ENCODE assay signal across 1 cellular context in the genomic region with DNA sequence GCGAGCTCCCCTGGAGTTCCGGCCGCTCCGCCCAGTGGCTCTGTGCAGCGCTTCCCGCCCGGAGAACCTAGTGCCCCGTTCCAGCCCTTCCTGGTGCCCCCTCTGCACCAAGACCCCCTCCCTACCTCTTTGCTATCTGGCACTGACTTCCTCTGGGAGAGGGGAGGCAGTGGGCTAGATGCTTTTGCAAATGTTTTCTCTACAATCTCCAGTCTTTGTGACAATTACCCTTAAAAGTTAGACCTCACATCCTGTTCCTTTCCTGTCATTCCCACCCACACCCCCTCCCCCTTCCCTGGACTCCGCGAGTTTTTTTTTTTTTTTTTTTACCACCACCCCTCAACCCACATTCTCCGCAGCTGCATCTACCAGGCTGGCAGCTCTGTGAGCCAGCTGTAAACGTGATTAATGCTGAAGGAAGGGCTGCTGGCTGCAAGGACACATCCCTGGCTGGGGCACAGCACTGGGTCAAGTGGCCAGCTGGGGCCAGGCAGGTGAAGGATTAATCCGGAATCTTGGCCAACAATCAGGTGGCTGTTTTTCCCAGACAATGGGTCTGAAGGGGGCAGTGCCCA.
TF ChIP-seq lines count a peak whose summit lies in the region.

No MANE protein-coding gene starts in this region.

TF ChIP-seq in HepG2, 621 proteins besides CTCF, POLR2A, EP300 and RAD21 (continued from another document):
- TF ChIP-seq, protein P1, sequence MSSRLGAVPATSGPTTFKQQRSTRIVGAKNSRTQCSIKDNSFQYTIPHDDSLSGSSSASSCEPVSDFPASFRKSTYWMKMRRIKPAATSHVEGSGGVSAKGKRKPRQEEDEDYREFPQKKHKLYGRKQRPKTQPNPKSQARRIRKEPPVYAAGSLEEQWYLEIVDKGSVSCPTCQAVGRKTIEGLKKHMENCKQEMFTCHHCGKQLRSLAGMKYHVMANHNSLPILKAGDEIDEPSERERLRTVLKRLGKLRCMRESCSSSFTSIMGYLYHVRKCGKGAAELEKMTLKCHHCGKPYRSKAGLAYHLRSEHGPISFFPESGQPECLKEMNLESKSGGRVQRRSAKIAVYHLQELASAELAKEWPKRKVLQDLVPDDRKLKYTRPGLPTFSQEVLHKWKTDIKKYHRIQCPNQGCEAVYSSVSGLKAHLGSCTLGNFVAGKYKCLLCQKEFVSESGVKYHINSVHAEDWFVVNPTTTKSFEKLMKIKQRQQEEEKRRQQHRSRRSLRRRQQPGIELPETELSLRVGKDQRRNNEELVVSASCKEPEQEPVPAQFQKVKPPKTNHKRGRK (CRISPR knock-in tag; IDR thresholded peaks at IDR 0.05): no peak
- TF ChIP-seq, protein P2, sequence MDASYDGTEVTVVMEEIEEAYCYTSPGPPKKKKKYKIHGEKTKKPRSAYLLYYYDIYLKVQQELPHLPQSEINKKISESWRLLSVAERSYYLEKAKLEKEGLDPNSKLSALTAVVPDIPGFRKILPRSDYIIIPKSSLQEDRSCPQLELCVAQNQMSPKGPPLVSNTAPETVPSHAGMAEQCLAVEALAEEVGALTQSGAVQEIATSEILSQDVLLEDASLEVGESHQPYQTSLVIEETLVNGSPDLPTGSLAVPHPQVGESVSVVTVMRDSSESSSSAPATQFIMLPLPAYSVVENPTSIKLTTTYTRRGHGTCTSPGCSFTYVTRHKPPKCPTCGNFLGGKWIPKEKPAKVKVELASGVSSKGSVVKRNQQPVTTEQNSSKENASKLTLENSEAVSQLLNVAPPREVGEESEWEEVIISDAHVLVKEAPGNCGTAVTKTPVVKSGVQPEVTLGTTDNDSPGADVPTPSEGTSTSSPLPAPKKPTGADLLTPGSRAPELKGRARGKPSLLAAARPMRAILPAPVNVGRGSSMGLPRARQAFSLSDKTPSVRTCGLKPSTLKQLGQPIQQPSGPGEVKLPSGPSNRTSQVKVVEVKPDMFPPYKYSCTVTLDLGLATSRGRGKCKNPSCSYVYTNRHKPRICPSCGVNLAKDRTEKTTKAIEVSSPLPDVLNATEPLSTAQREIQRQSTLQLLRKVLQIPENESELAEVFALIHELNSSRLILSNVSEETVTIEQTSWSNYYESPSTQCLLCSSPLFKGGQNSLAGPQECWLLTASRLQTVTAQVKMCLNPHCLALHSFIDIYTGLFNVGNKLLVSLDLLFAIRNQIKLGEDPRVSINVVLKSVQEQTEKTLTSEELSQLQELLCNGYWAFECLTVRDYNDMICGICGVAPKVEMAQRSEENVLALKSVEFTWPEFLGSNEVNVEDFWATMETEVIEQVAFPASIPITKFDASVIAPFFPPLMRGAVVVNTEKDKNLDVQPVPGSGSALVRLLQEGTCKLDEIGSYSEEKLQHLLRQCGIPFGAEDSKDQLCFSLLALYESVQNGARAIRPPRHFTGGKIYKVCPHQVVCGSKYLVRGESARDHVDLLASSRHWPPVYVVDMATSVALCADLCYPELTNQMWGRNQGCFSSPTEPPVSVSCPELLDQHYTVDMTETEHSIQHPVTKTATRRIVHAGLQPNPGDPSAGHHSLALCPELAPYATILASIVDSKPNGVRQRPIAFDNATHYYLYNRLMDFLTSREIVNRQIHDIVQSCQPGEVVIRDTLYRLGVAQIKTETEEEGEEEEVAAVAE (CRISPR knock-in tag; IDR thresholded peaks at IDR 0.05; ENCODE audit: borderline replicate concordance): no peak
- TF ChIP-seq MYNN (CRISPR knock-in tag; IDR thresholded peaks at IDR 0.05; ENCODE audit: low read depth) (no peak), RFXAP (CRISPR knock-in tag; IDR thresholded peaks at IDR 0.05; ENCODE audit: borderline replicate concordance) (no peak), ZNF12 (CRISPR knock-in tag; IDR thresholded peaks at IDR 0.05) (no peak), ZNF792 (CRISPR knock-in tag; IDR thresholded peaks at IDR 0.05) (no peak), NFYB (CRISPR knock-in tag; IDR thresholded peaks at IDR 0.05) (no peak), ZNF446 (CRISPR knock-in tag; IDR thresholded peaks at IDR 0.05) (no peak), ZFP90 (CRISPR knock-in tag; IDR thresholded peaks at IDR 0.05; ENCODE audit: borderline replicate concordance) (no peak), HNRNPL (IDR thresholded peaks at IDR 0.05; ENCODE audit: low read depth, low read length) (no peak), ZNF234 (CRISPR knock-in tag; conservative IDR thresholded peaks at IDR 0.05) (no peak)
- TF ChIP-seq, protein P3, sequence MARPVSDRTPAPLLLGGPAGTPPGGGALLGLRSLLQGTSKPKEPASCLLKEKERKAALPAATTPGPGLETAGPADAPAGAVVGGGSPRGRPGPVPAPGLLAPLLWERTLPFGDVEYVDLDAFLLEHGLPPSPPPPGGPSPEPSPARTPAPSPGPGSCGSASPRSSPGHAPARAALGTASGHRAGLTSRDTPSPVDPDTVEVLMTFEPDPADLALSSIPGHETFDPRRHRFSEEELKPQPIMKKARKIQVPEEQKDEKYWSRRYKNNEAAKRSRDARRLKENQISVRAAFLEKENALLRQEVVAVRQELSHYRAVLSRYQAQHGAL (CRISPR knock-in tag; IDR thresholded peaks at IDR 0.05; ENCODE audit: not compliant biosample characterization): no peak
- TF ChIP-seq, protein P4, sequence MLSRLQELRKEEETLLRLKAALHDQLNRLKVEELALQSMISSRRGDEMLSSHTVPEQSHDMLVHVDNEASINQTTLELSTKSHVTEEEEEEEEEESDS (CRISPR knock-in tag; IDR thresholded peaks at IDR 0.05; ENCODE audit: borderline replicate concordance): no peak
- TF ChIP-seq, protein P5, sequence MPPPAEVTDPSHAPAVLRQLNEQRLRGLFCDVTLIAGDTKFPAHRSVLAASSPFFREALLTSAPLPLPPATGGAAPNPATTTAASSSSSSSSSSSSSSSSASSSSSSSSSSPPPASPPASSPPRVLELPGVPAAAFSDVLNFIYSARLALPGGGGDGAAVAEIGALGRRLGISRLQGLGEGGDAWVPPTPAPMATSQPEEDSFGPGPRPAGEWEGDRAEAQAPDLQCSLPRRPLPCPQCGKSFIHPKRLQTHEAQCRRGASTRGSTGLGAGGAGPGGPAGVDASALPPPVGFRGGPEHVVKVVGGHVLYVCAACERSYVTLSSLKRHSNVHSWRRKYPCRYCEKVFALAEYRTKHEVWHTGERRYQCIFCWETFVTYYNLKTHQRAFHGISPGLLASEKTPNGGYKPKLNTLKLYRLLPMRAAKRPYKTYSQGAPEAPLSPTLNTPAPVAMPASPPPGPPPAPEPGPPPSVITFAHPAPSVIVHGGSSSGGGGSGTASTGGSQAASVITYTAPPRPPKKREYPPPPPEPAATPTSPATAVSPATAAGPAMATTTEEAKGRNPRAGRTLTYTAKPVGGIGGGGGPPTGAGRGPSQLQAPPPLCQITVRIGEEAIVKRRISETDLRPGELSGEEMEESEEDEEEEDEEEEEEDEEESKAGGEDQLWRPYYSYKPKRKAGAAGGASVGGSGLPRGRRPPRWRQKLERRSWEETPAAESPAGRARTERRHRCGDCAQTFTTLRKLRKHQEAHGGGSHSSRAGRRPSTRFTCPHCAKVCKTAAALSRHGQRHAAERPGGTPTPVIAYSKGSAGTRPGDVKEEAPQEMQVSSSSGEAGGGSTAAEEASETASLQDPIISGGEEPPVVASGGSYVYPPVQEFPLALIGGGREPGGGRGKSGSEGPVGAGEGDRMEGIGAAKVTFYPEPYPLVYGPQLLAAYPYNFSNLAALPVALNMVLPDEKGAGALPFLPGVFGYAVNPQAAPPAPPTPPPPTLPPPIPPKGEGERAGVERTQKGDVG (CRISPR knock-in tag; IDR thresholded peaks at IDR 0.05; ENCODE audit: borderline replicate concordance): no peak
